Comparison of ENCODE assay signal across 12 cellular contexts in the genomic region with DNA sequence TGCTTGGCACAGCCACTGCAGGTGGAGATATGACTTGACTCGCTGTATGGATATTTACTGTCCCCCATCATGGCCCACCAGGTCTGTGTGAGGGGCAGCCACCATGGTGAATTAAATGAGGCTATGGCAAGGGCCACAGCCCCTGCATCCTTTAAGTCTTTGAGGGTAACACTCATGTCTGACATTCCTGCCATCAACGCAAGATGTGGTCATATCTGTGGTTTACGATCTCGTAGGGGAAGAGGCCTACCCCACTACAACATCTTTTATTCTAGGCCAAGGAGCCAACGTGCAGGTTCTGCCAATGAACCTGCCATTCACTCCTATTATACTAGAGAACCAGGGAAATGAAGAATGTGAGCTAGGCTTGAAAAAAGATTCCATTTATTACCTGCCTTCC.
"Had no signal": no experiment of that assay in that cellular context is flagged by ENCODE, and none has a peak within 500 bp of the region (broad histone marks: within the 10 kb centered on the region; RNA-seq: fewer than 3 reads in every experiment).

No MANE protein-coding gene starts in this region.

- H3K27me3 ChIP-seq: ovary had no signal

- H3K4me3 ChIP-seq: ovary had no signal

- ATAC-seq: stimulated activated memory B cell treated with anti-CD40 and anti-IgM and Interleukin-4, amounts not matched to agents 10 μg/mL and 1 μg/mL and 100 μg/mL, for 72 hours had no signal

- DNase-seq: activated CD4-positive, alpha-beta T cell treated with anti-CD3 and anti-CD28 coated beads for 1 hour; activated CD4-positive, alpha-beta T cell treated with anti-CD3 and anti-CD28 coated beads, Interleukin-2, amount 50 U/mL, for 4 hours; activated gamma-delta T cell treated with Interleukin-2 at 50 U/mL for 16 hours; activated naive CD8-positive, alpha-beta T cell treated with anti-CD3 and anti-CD28 coated beads for 36 hours; dermis blood vessel endothelial cell; foreskin melanocyte; ovary; stimulated activated CD4-positive, alpha-beta T cell treated with anti-CD3 and anti-CD28 coated beads, Interleukin-12 subunit alpha, Interleukin-12 subunit beta, amount 100 ng/mL, for 4 hours; T-helper 1 cell had no signal

- H3K36me3 ChIP-seq: ovary had no signal

- H3K4me3 Mint-ChIP-seq: activated naive CD8-positive, alpha-beta T cell treated with anti-CD3 and anti-CD28 coated beads for 36 hours; stimulated activated memory B cell treated with anti-CD40 and anti-IgM and Interleukin-4, amounts not matched to agents 10 μg/mL and 1 μg/mL and 100 μg/mL, for 72 hours had no signal

- H3K9me3 ChIP-seq: ovary had no signal

- H3K27ac ChIP-seq: epithelial cell of prostate, ovary, VCaP had no signal

- H3K27ac Mint-ChIP-seq: activated naive CD8-positive, alpha-beta T cell treated with anti-CD3 and anti-CD28 coated beads for 36 hours; stimulated activated memory B cell treated with anti-CD40 and anti-IgM and Interleukin-4, amounts not matched to agents 10 μg/mL and 1 μg/mL and 100 μg/mL, for 72 hours had no signal
